Comparison of ENCODE assay signal across 33 cellular contexts in the genomic region with DNA sequence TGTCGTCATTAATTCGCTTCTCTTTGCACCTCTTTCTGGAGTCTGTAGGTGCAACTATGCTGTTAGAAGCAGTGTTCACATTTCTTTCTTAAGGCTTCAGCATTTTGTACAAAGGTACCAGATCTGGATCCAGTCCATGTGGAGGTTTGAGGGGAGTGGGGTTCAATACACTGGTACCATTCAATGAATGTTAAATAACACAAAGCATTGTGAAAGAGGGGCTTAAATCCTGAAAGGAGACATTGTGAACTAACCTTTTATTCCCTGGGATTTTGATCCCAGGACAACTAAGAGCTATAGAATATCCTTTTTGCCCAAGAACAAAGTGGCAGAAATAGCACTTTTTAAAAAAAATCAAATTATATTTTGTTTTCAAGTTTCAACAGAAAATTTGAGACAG.
"Had no signal": no experiment of that assay in that cellular context is flagged by ENCODE, and none has a peak within 500 bp of the region (broad histone marks: within the 10 kb centered on the region; RNA-seq: fewer than 3 reads in every experiment).

No MANE protein-coding gene starts in this region.

- H3K4me2 ChIP-seq: PC-9 had no signal

- H3K4me3 ChIP-seq: PC-9 had no signal

- FAIRE-seq: bronchial epithelial cell, RCC 7860 had no signal

- H2AFZ ChIP-seq: PC-9 had no signal

- DNase-seq: activated B cell treated with CpG ODN at 0.5 μM for 24 hours; activated CD4-positive, alpha-beta memory T cell treated with anti-CD3 and anti-CD28 coated beads for 36 hours; activated CD4-positive, alpha-beta T cell treated with anti-CD3 and anti-CD28 coated beads for 4 hours; activated CD4-positive, alpha-beta T cell treated with anti-CD3 and anti-CD28 coated beads, Interleukin-2, amount 50 U/mL, for 1 hour; activated CD4-positive, CD25-positive, alpha-beta regulatory T cell treated with anti-CD3 and anti-CD28 coated beads, Interleukin-2, amount 50 U/mL, for 72 hours; activated CD8-positive, alpha-beta memory T cell treated with anti-CD3 and anti-CD28 coated beads, Interleukin-2, amount 50 U/mL, for 48 hours; activated effector memory CD4-positive, alpha-beta T cell treated with Interleukin-2 at 50 U/mL for 16 hours; activated naive CD4-positive, alpha-beta T cell treated with anti-CD3 and anti-CD28 coated beads, Interleukin-2, amount 10 ng/mL, durations not matched to agents 7 days and 5 days; activated naive CD8-positive, alpha-beta T cell treated with anti-CD3 and anti-CD28 coated beads, Interleukin-2, amount 50 U/mL, for 24 hours; activated T-cell treated with anti-CD3 and anti-CD28 coated beads, Interleukin-2, amount 50 U/mL, for 48 hours; anterior cingulate cortex; caudate nucleus; NCI-H1092 treated with DMSO at 0.1 percent for 48 hours; NCI-H1417; NCI-H146; NCI-H187; NCI-H2029 treated with DMSO at 0.1 percent for 48 hours; NCI-H2107; NCI-H2171; NCI-H510A; NCI-H526; NCI-H748 treated with DMSO at 0.1 percent for 48 hours; NK-92 treated with Interleukin-12 subunit alpha and Interleukin-12 subunit beta, amount 100 ng/mL, for 24 hours; PC-9; SW 1271; T-helper 1 cell; T-helper 2 cell; T-helper 9 cell had no signal

- H3K27ac ChIP-seq: PC-9, RWPE1, VCaP had no signal

- ATAC-seq: activated naive CD8-positive, alpha-beta T cell treated with anti-CD3 and anti-CD28 coated beads, Interleukin-2, amount 50 U/mL, for 24 hours; Right ventricle myocardium inferior had no signal
